ENCODE assay signal across 6 cellular contexts in the genomic region with DNA sequence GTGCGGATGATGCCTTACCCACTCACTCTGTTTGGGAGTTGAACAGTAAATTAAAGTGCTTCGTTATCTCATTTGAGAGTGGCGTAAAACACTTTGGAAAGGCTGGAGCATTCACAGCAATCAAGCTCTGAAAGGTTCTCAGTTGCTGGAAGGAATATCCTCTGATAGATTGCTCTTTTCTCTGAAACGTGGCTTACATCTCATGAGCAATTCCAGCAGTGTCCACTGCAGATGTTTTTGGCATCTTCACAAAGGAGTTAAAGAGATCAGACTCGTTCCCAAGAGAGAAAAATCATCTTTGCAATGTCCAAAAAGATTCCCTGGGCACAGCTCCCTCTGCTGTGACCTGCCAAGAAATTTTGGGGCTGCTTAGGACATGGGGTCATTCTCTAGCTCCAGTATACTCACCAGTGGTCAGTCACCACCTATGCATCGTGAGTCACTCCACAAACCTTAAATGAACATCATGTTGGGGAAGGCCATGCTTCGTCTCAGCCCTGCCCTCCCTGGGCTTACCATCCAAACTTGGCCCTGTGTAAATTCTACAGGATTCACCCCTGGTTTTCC. TPM values are rescaled to one million over a fixed set of nuclear protein-coding genes. Genes with fewer than 3 reads are reported as not detected.
"Had no signal": no experiment of that assay in that cellular context is flagged by ENCODE, and none has a peak within 500 bp of the region (broad histone marks: within the 10 kb centered on the region; RNA-seq: fewer than 3 reads in every experiment).

No MANE protein-coding gene starts in this region.

RNA-seq across cellular contexts. Expression of a gene that starts 46.9 kb away (rescaled TPM):
- total RNA-seq: LHCN-M2, MCF 10A, OCI-LY7, Peyer's patch, Right ventricle myocardium superior, SJSA1 had no signal
